8 cellular contexts compared by ENCODE assay signal in genomic region chr11:57761301-57762234, GRCh38. TPM values are rescaled to one million over a fixed set of nuclear protein-coding genes. Genes with fewer than 3 reads are reported as not detected.
DNase-seq lines count a peak whose midpoint lies in the region; ATAC-seq and TF ChIP-seq lines count a peak whose summit lies in the region.

A gene with protein sequence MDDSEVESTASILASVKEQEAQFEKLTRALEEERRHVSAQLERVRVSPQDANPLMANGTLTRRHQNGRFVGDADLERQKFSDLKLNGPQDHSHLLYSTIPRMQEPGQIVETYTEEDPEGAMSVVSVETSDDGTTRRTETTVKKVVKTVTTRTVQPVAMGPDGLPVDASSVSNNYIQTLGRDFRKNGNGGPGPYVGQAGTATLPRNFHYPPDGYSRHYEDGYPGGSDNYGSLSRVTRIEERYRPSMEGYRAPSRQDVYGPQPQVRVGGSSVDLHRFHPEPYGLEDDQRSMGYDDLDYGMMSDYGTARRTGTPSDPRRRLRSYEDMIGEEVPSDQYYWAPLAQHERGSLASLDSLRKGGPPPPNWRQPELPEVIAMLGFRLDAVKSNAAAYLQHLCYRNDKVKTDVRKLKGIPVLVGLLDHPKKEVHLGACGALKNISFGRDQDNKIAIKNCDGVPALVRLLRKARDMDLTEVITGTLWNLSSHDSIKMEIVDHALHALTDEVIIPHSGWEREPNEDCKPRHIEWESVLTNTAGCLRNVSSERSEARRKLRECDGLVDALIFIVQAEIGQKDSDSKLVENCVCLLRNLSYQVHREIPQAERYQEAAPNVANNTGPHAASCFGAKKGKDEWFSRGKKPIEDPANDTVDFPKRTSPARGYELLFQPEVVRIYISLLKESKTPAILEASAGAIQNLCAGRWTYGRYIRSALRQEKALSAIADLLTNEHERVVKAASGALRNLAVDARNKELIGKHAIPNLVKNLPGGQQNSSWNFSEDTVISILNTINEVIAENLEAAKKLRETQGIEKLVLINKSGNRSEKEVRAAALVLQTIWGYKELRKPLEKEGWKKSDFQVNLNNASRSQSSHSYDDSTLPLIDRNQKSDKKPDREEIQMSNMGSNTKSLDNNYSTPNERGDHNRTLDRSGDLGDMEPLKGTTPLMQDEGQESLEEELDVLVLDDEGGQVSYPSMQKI (plus strand): TSS chr11:57761802. CDS start chr11:57791479, 29,677 bp downstream.

- no peak for DNase-seq in activated T-cell treated with anti-CD3 and anti-CD28 coated beads, Interleukin-2, amount 50 U/mL, for 4 hours
- DNase-seq in activated T-cell treated with anti-CD3 and anti-CD28 coated beads, Interleukin-2, amount 50 U/mL, for 48 hours, result no peak
- DNase-seq in NCI-H1694 (lab: John Stamatoyannopoulos, UW), result peak; percentile 88
- DNase-seq in activated B cell treated with CpG ODN at 0.5 μM for 24 hours, result no peak
- DNase-seq in foreskin fibroblast, result peak; percentile 93 to 97
- no peak for DNase-seq in naive thymus-derived CD4-positive, alpha-beta T cell
- DNase-seq in SHP77 treated with DMSO at 0.1 percent for 48 hours (lab: John Stamatoyannopoulos, UW), result no peak

- H3K27ac Mint-ChIP-seq in activated B cell treated with CpG ODN at 0.5 μM for 24 hours, result peak within 1 kb of the TSS; percentile 77
- peak within 1 kb of the TSS in 5 of 9 donors; percentile 20 to 52 (median 45) for H3K27ac Mint-ChIP-seq in naive thymus-derived CD4-positive, alpha-beta T cell

- no peaks in the 10 kb centered on the region for H3K36me3 ChIP-seq in naive thymus-derived CD4-positive, alpha-beta T cell (ENCODE audit: control insufficient read depth in 2 of 3, insufficient read depth in 3 of 3, low read length in 3 of 3)

- no peaks in the 10 kb centered on the region for H3K27me3 Mint-ChIP-seq in activated T-cell treated with anti-CD3 and anti-CD28 coated beads, Interleukin-2, amount 50 U/mL, for 4 hours (ENCODE audit: low read depth)
- H3K27me3 Mint-ChIP-seq in activated B cell treated with CpG ODN at 0.5 μM for 24 hours, result no peaks in the 10 kb centered on the region
- peaks cover 0 to 5% (median 0%) of the 10 kb centered on the region in 5 donors for H3K27me3 Mint-ChIP-seq in naive thymus-derived CD4-positive, alpha-beta T cell

- no peaks in the 10 kb centered on the region for H3K9me3 ChIP-seq in naive thymus-derived CD4-positive, alpha-beta T cell (ENCODE audit: control insufficient read depth in 2 of 3, low read length in 3 of 3)

- peaks cover 0 to 11% of the 10 kb centered on the region in 2 donors for H3K4me1 ChIP-seq in naive thymus-derived CD4-positive, alpha-beta T cell (ENCODE audit: control insufficient read depth in 2 of 2, insufficient read depth in 2 of 2, low read length in 2 of 2)

- no peak for ATAC-seq in activated T-cell treated with anti-CD3 and anti-CD28 coated beads, Interleukin-2, amount 50 U/mL, for 4 hours
- ATAC-seq in HG02571 (IDR thresholded peaks at IDR 0.05; ENCODE audit: unreplicated experiment) (peak; percentile 93), activated B cell treated with CpG ODN at 0.5 μM for 24 hours (ENCODE audit: low read depth) (peak; percentile 82)
- peak; percentile 78 for ATAC-seq in naive thymus-derived CD4-positive, alpha-beta T cell

- TF ChIP-seq CTCF in activated B cell treated with CpG ODN at 0.5 μM for 24 hours (IDR thresholded peaks at IDR 0.05), result no peak
- TF ChIP-seq CTCF in foreskin fibroblast (IDR thresholded peaks at IDR 0.05; ENCODE audit: low read depth, low read length), result no peak

- H3K4me3 Mint-ChIP-seq in activated T-cell treated with anti-CD3 and anti-CD28 coated beads, Interleukin-2, amount 50 U/mL, for 4 hours, result peak within 1 kb of the TSS; percentile 73
- peak within 1 kb of the TSS; percentile 93 for H3K4me3 Mint-ChIP-seq in activated B cell treated with CpG ODN at 0.5 μM for 24 hours
- H3K4me3 Mint-ChIP-seq in naive thymus-derived CD4-positive, alpha-beta T cell, result peak within 1 kb of the TSS; percentile 7 to 65 (median 32)

- H3K36me3 Mint-ChIP-seq in activated T-cell treated with anti-CD3 and anti-CD28 coated beads, Interleukin-2, amount 50 U/mL, for 4 hours (ENCODE audit: insufficient read depth), result peaks cover 8% of the 10 kb centered on the region
- H3K36me3 Mint-ChIP-seq in activated B cell treated with CpG ODN at 0.5 μM for 24 hours (ENCODE audit: low read depth), result peaks cover 4% of the 10 kb centered on the region
- peaks cover 0 to 7% (median 0%) of the 10 kb centered on the region in 5 donors for H3K36me3 Mint-ChIP-seq in naive thymus-derived CD4-positive, alpha-beta T cell

- H3K27ac ChIP-seq in naive thymus-derived CD4-positive, alpha-beta T cell (ENCODE audit: low read depth, low read length), result no peak within 1 kb of the TSS

- POLR2A ChIA-PET in activated B cell treated with CpG ODN at 0.5 μM for 24 hours (lab: Charles Lee), result interaction anchor here (0.6 to 2.7 kb wide), 6 partner anchors 10 to 50 kb away, joined by 3 to 15 read pairs (median 4); partner anchors contain the start of genes MED19 and SELENOH
- POLR2A ChIA-PET in naive thymus-derived CD4-positive, alpha-beta T cell (lab: Charles Lee), result no interaction called here

- no peaks in the 10 kb centered on the region for H3K9me3 Mint-ChIP-seq in activated T-cell treated with anti-CD3 and anti-CD28 coated beads, Interleukin-2, amount 50 U/mL, for 4 hours
- H3K9me3 Mint-ChIP-seq in activated B cell treated with CpG ODN at 0.5 μM for 24 hours, result no peaks in the 10 kb centered on the region
- no peaks in the 10 kb centered on the region for H3K9me3 Mint-ChIP-seq in naive thymus-derived CD4-positive, alpha-beta T cell

- no peaks in the 10 kb centered on the region for H3K27me3 ChIP-seq in naive thymus-derived CD4-positive, alpha-beta T cell (ENCODE audit: control insufficient read depth in 2 of 2, insufficient read depth in 2 of 2, low read length in 2 of 2)

- CTCF ChIA-PET in activated B cell treated with CpG ODN at 0.5 μM for 24 hours (lab: Charles Lee), result interaction anchor here (8.7 kb wide), 1 partner anchor 40 kb away, joined by 69 read pairs; no protein-coding TSS in a partner anchor
- CTCF ChIA-PET in naive thymus-derived CD4-positive, alpha-beta T cell (lab: Charles Lee), result interaction anchor here (0.6 to 2.9 kb wide), 4 partner anchors 26 to 190 kb away, joined by 3 to 14 read pairs (median 4); no protein-coding TSS in a partner anchor

- intact Hi-C loops in activated B cell treated with CpG ODN at 0.5 μM for 24 hours (cut with micrococcal nuclease), result loop anchor here (2.0 kb wide), 1 partner anchor 21 kb away; the partner anchor contains the start of gene SELENOH
- intact Hi-C loops in naive thymus-derived CD4-positive, alpha-beta T cell (cut with micrococcal nuclease), result no loop called here

- H3K4me3 ChIP-seq in foreskin fibroblast (ENCODE audit: low read depth in 1 of 2, low read length in 2 of 2), result peak within 1 kb of the TSS; percentile 66 to 83
- no peak within 1 kb of the TSS for H3K4me3 ChIP-seq in naive thymus-derived CD4-positive, alpha-beta T cell (ENCODE audit: low read length)

- no peaks in the 10 kb centered on the region for H3K4me1 Mint-ChIP-seq in activated T-cell treated with anti-CD3 and anti-CD28 coated beads, Interleukin-2, amount 50 U/mL, for 4 hours (ENCODE audit: low read depth)
- H3K4me1 Mint-ChIP-seq in activated B cell treated with CpG ODN at 0.5 μM for 24 hours, result peaks cover 30% of the 10 kb centered on the region
- H3K4me1 Mint-ChIP-seq in naive thymus-derived CD4-positive, alpha-beta T cell, result peaks cover 17 to 39% (median 28%) of the 10 kb centered on the region in 7 donors

RNA-seq across cellular contexts. Expression of the gene that starts here (rescaled TPM):
- 1 to 10 TPM; 4.9 to 6.3 (median 5.4) TPM for total RNA-seq in activated T-cell treated with anti-CD3 and anti-CD28 coated beads, Interleukin-2, amount 50 U/mL, for 4 hours
- 34.2 and 42.3 TPM in 2 replicates for total RNA-seq in activated B cell treated with CpG ODN at 0.5 μM for 24 hours
- total RNA-seq in naive thymus-derived CD4-positive, alpha-beta T cell, result 10 to 100 TPM in 4 of 5 experiments, 1 to 10 TPM in 1; 9.3 to 32.0 (median 13.7) TPM
- polyA plus RNA-seq in naive thymus-derived CD4-positive, alpha-beta T cell, result 1 to 10 TPM in 1 of 2 donors, under 1 TPM in 1; 0.80 to 2.0 TPM

Comparison
In these comparisons a context has a peak if more than half of its experiments do, and no peak if none do; other contexts are left out.
1. ATAC-seq: peak in HG02571 (single experiment), activated B cell treated with CpG ODN at 0.5 μM for 24 hours (single experiment) and naive thymus-derived CD4-positive, alpha-beta T cell (single experiment); none in activated T-cell treated with anti-CD3 and anti-CD28 coated beads, Interleukin-2, amount 50 U/mL, for 4 hours (0 of 2).
2. DNase-seq: peak in NCI-H1694 (single experiment) and foreskin fibroblast (2 of 2); none in activated T-cell treated with anti-CD3 and anti-CD28 coated beads, Interleukin-2, amount 50 U/mL, for 4 hours (single experiment), activated T-cell treated with anti-CD3 and anti-CD28 coated beads, Interleukin-2, amount 50 U/mL, for 48 hours (0 of 2), activated B cell treated with CpG ODN at 0.5 μM for 24 hours (single experiment), naive thymus-derived CD4-positive, alpha-beta T cell (0 of 9) and SHP77 treated with DMSO at 0.1 percent for 48 hours (single experiment).
3. H3K4me3 Mint-ChIP-seq: peak in every context shown above with its lines; median percentile 93 in activated B cell treated with CpG ODN at 0.5 μM for 24 hours; 73 in activated T-cell treated with anti-CD3 and anti-CD28 coated beads, Interleukin-2, amount 50 U/mL, for 4 hours; 32 in naive thymus-derived CD4-positive, alpha-beta T cell.